8 cellular contexts compared by ENCODE assay signal in the genomic region with DNA sequence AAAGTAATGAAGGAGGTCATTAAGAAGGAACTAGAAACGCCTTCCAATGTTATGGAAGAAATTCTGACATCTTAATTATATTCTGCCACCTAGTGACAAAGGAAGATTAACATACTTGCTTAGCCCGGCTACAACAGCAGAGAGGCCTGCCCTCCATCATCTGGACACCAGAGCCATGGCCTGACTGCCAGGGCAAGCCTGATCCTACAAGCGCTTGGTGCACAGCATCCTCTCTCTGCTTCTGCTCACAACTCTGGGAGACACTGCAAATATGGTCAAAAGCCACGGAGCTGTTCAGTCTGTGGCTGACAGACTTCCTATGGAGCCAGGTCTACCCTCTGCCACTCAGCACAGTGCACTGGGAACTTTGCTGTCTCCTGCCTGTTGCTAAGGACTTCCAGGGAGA.
A peak's percentile ranks its signal among the peaks of the same experiment; 100 is the strongest.
DNase-seq lines count a peak whose midpoint lies in the region; ATAC-seq and TF ChIP-seq lines count a peak whose summit lies in the region.

No MANE protein-coding gene starts in this region.

- no peak overlapping the region for H3K9ac ChIP-seq in SK-N-SH

- H3F3A ChIP-seq in SK-N-SH (replicated peaks; ENCODE audit: insufficient read depth) = no peaks in the 10 kb centered on the region

- peak; percentile 80 for TF ChIP-seq RAD21 in SK-N-SH (IDR thresholded peaks at IDR 0.05; ENCODE audit: low read length)

- POLR2A ChIA-PET in SK-N-SH (lab: Yijun Ruan, JAX) = no interaction called here

- no peaks in the 10 kb centered on the region for H3K79me2 ChIP-seq in SK-N-SH (ENCODE audit: insufficient read depth)

- H3K36me3 ChIP-seq in SK-N-SH (replicated peaks in 1 of 2; ENCODE audit: control insufficient read depth in 1 of 2, insufficient read depth in 2 of 2, low read length in 1 of 2) (no peaks in the 10 kb centered on the region), lung (ENCODE audit: control insufficient read depth in 2 of 2, insufficient read depth in 2 of 2, low read length in 2 of 2) (no peaks in the 10 kb centered on the region), thoracic aorta (no peaks in the 10 kb centered on the region)

- H3K4me3 ChIP-seq in SK-N-SH (ENCODE audit: low read depth in 2 of 2, low read length in 1 of 2) = no peak overlapping the region
- no peak overlapping the region for H3K4me3 ChIP-seq in lung
- H3K4me3 ChIP-seq in thoracic aorta = no peak overlapping the region

- TF ChIP-seq CTCF in SK-N-SH (IDR thresholded peaks at IDR 0.05) (peak; percentile 66), lung (IDR thresholded peaks at IDR 0.05; ENCODE audit: control extremely low read depth, extremely low read depth) (peak; percentile 39), thoracic aorta (IDR thresholded peaks at IDR 0.05) (peak; percentile 31)

- no peaks in the 10 kb centered on the region for H4K20me1 ChIP-seq in SK-N-SH (ENCODE audit: insufficient read depth)

- H3K9me2 ChIP-seq in SK-N-SH = no peaks in the 10 kb centered on the region

- H3K4me1 ChIP-seq in SK-N-SH (ENCODE audit: control insufficient read depth in 1 of 2, insufficient read depth in 2 of 2, low read depth in 1 of 2, low read length in 1 of 2) (peaks cover 0 to 2% of the 10 kb centered on the region in 2 experiments; a peak in 1 of 4 replicates), lung (ENCODE audit: control insufficient read depth in 2 of 2, insufficient read depth in 2 of 2, low read length in 2 of 2) (no peaks in the 10 kb centered on the region), thoracic aorta (ENCODE audit: control insufficient read depth in 1 of 2, low read depth in 2 of 2) (peaks cover 0 to 2% of the 10 kb centered on the region in 2 donors)

- H3K4me2 ChIP-seq in SK-N-SH = no peak overlapping the region

- ATAC-seq in GM21576 (IDR thresholded peaks at IDR 0.05; ENCODE audit: unreplicated experiment) (peak; percentile 85), lung (ENCODE audit: insufficient read depth, low FRiP score) (peak; percentile 72), thoracic aorta (ENCODE audit: insufficient number of reproducible peaks, low FRiP score, low read depth) (peak; percentile 64)

- no peak overlapping the region; the same call in 1 of the 2 replicates for H2AFZ ChIP-seq in SK-N-SH (ENCODE audit: low read depth)

- CTCF ChIA-PET in SK-N-SH (lab: Yijun Ruan, JAX) = interaction anchor here (0.6 to 8.4 kb wide), 7 partner anchors 12 to 376 kb away, joined by 3 to 91 read pairs (median 3); no protein-coding TSS in a partner anchor

- no peaks in the 10 kb centered on the region for H3K27me3 ChIP-seq in SK-N-SH (ENCODE audit: insufficient read depth)
- no peaks in the 10 kb centered on the region for H3K27me3 ChIP-seq in lung (ENCODE audit: control insufficient read depth, insufficient read depth)
- no peaks in the 10 kb centered on the region for H3K27me3 ChIP-seq in thoracic aorta (replicated peaks; ENCODE audit: insufficient read depth)

- peak; percentile 62 for DNase-seq in activated CD8-positive, alpha-beta memory T cell treated with anti-CD3 and anti-CD28 coated beads for 24 hours
- no peak for DNase-seq in activated CD8-positive, alpha-beta memory T cell treated with anti-CD3 and anti-CD28 coated beads, Interleukin-2, amount 50 U/mL, for 4 hours
- peak; percentile 72 for DNase-seq in LHCN-M2 (ENCODE audit: low read depth)
- peak; percentile 76 for DNase-seq in SK-N-SH
- peak; percentile 60 for DNase-seq in ecto neural progenitor cell (ENCODE audit: low spot score)
- peak; percentile 34 for DNase-seq in lung (ENCODE audit: low spot score)
- no peak for DNase-seq in thoracic aorta (ENCODE audit: low spot score)

- H3K27ac ChIP-seq in SK-N-SH (ENCODE audit: low read depth in 2 of 2, low read length in 1 of 2) = peak overlapping the region in 1 of 2 experiments; percentile 24; a peak in 2 of 4 replicates
- H3K27ac ChIP-seq in lung (ENCODE audit: low read depth in 1 of 2, low read length in 1 of 2) = no peak overlapping the region
- peak overlapping the region; percentile 20 to 40 for H3K27ac ChIP-seq in thoracic aorta

- WGBS in SK-N-SH (ENCODE audit: low lambda C conversion rate) = 12% methylated on average over 4 of the region's 4 CpGs
- 16 to 17% methylated on average over 4 of the region's 4 CpGs for WGBS in lung, 2 donors

- no peaks in the 10 kb centered on the region for H3K9me3 ChIP-seq in SK-N-SH
- no peaks in the 10 kb centered on the region for H3K9me3 ChIP-seq in lung (ENCODE audit: control insufficient read depth in 2 of 2, insufficient read depth in 1 of 2, low read length in 1 of 2)
- H3K9me3 ChIP-seq in thoracic aorta = no peaks in the 10 kb centered on the region

- no peak for TF ChIP-seq EP300 in SK-N-SH (IDR thresholded peaks at IDR 0.05; ENCODE audit: borderline replicate concordance in 1 of 2, low read depth in 1 of 2, low read length in 1 of 2)

TF ChIP-seq in SK-N-SH, 30 proteins besides CTCF, POLR2A, EP300 and RAD21 (continues in another document):
- TF ChIP-seq, protein P1, sequence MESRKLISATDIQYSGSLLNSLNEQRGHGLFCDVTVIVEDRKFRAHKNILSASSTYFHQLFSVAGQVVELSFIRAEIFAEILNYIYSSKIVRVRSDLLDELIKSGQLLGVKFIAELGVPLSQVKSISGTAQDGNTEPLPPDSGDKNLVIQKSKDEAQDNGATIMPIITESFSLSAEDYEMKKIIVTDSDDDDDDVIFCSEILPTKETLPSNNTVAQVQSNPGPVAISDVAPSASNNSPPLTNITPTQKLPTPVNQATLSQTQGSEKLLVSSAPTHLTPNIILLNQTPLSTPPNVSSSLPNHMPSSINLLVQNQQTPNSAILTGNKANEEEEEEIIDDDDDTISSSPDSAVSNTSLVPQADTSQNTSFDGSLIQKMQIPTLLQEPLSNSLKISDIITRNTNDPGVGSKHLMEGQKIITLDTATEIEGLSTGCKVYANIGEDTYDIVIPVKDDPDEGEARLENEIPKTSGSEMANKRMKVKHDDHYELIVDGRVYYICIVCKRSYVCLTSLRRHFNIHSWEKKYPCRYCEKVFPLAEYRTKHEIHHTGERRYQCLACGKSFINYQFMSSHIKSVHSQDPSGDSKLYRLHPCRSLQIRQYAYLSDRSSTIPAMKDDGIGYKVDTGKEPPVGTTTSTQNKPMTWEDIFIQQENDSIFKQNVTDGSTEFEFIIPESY (IDR thresholded peaks at IDR 0.05; ENCODE audit: borderline replicate concordance, low read depth) = no peak
- TF ChIP-seq TEAD4 (IDR thresholded peaks at IDR 0.05; ENCODE audit: borderline replicate concordance, insufficient read depth) = no peak
- no peak for TF ChIP-seq REST (IDR thresholded peaks at IDR 0.05; ENCODE audit: low read depth, low read length)
- TF ChIP-seq POLR2AphosphoS5 (IDR thresholded peaks at IDR 0.05; ENCODE audit: low read depth, low read length) = no peak
- no peak for TF ChIP-seq FOXJ3 (CRISPR knock-in tag; IDR thresholded peaks at IDR 0.05)
- TF ChIP-seq FOSL2 (IDR thresholded peaks at IDR 0.05; ENCODE audit: borderline replicate concordance, low read depth) = no peak
- TF ChIP-seq RFX5 (IDR thresholded peaks at IDR 0.05; ENCODE audit: low read length) = no peak
- no peak for TF ChIP-seq MXI1 (IDR thresholded peaks at IDR 0.05; ENCODE audit: low read depth, low read length)
- TF ChIP-seq TAF1 (IDR thresholded peaks at IDR 0.05; ENCODE audit: borderline replicate concordance, low read depth, low read length) = no peak
- TF ChIP-seq EZH2phosphoT487 (IDR thresholded peaks at IDR 0.05; ENCODE audit: borderline replicate concordance, low read depth) = no peak
- no peak for TF ChIP-seq MAX (IDR thresholded peaks at IDR 0.05; ENCODE audit: low read depth)
- no peak for TF ChIP-seq YY1 (IDR thresholded peaks at IDR 0.05; ENCODE audit: low read depth)
- no peak for TF ChIP-seq JUND (IDR thresholded peaks at IDR 0.05)
- no peak for TF ChIP-seq IRF3 (IDR thresholded peaks at IDR 0.05; ENCODE audit: low read depth, low read length)
- no peak for TF ChIP-seq FOXM1 (IDR thresholded peaks at IDR 0.05; ENCODE audit: low read depth)
- TF ChIP-seq CHD2 (IDR thresholded peaks at IDR 0.05; ENCODE audit: low read length, partially characterized antibody) = peak; percentile 57
- no peak for TF ChIP-seq GABPA (IDR thresholded peaks at IDR 0.05; ENCODE audit: low read depth)

Comparison
In these comparisons a context has a peak if more than half of its experiments do, and no peak if none do; other contexts are left out.
1. DNase-seq: peak in activated CD8-positive, alpha-beta memory T cell treated with anti-CD3 and anti-CD28 coated beads for 24 hours (single experiment), LHCN-M2 (single experiment), SK-N-SH (single experiment), ecto neural progenitor cell (single experiment) and lung (single experiment); none in activated CD8-positive, alpha-beta memory T cell treated with anti-CD3 and anti-CD28 coated beads, Interleukin-2, amount 50 U/mL, for 4 hours (single experiment) and thoracic aorta (single experiment).
2. H3K27ac ChIP-seq: peak in thoracic aorta (2 of 2); none in lung (0 of 2).
3. Peak in every context shown above with its lines, with median percentiles within 50 percentile points of each other: ATAC-seq and CTCF ChIP-seq.